In genomic region chr19:40444181-40445005, GRCh38 we compare ENCODE assay signal across 8 cellular contexts. TPM values are rescaled to one million over a fixed set of nuclear protein-coding genes. Genes with fewer than 3 reads are reported as not detected.
DNase-seq lines count a peak whose midpoint lies in the region; ATAC-seq and TF ChIP-seq lines count a peak whose summit lies in the region.

SERTAD3 (minus strand) TSS chr19:40444335; CDS start chr19:40442080, 2,255 bp downstream.

- peak; percentile 41 for TF ChIP-seq CTCF in GM12873 (IDR thresholded peaks at IDR 0.05; ENCODE audit: insufficient read depth, low read depth, low read length, missing control alignments)
- peak; percentile 17 for TF ChIP-seq CTCF in SU-DHL-6 (IDR thresholded peaks at IDR 0.05; ENCODE audit: insufficient read depth, low read length, poor library complexity, severe bottlenecking)
- TF ChIP-seq CTCF in transverse colon (IDR thresholded peaks at IDR 0.05), result peak in 2 of 5 experiments; percentile 12 to 14

- H3K4me1 ChIP-seq in transverse colon, result peaks cover 9 to 41% (median 24%) of the 10 kb centered on the region in 4 donors

- H3K36me3 ChIP-seq in SU-DHL-6 (ENCODE audit: low read length), result no peaks in the 10 kb centered on the region
- H3K36me3 ChIP-seq in transverse colon, result peaks cover 0 to 21% (median 9%) of the 10 kb centered on the region in 4 donors

- H3K9me2 ChIP-seq in SU-DHL-6 (replicated peaks; ENCODE audit: insufficient read depth, low read length), result no peaks in the 10 kb centered on the region

- intact Hi-C loops in Right ventricle myocardium superior (cut with DNase I) (loop anchor here (10.0 kb wide), 1 partner anchor 100 kb away; the partner anchor contains the start of genes C19orf47 and PLD3), transverse colon (cut with DNase I; ENCODE audit: low total_unique reads) (no loop called here)

- H3K9me3 ChIP-seq in SU-DHL-6 (ENCODE audit: insufficient read depth, low read length) (no peaks in the 10 kb centered on the region), transverse colon (no peaks in the 10 kb centered on the region)

- peaks cover 10% of the 10 kb centered on the region for H3K79me2 ChIP-seq in SU-DHL-6 (ENCODE audit: insufficient read depth, low read length)

- peak within 1 kb of the TSS; percentile 88 for H3K4me2 ChIP-seq in SU-DHL-6 (ENCODE audit: low read depth, low read length, poor library complexity, severe bottlenecking)

- 0 to 3% methylated on average over 3 to 38 of the region's 74 CpGs for WGBS in transverse colon (ENCODE audit: low coverage in 1 of 2), 2 donors

- no peaks in the 10 kb centered on the region for H4K20me1 ChIP-seq in SU-DHL-6 (ENCODE audit: low read depth, low read length)

- in situ Hi-C loops in transverse colon (cut with MboI; ENCODE audit: low pct_ligation_motif_present in 1 of 4, low pct_unique_long_range_greater_than_20kb in 1 of 4, low sequenced_read_pairs in 3 of 4), result no loop called here

- no peaks in the 10 kb centered on the region for H3K27me3 ChIP-seq in SU-DHL-6 (ENCODE audit: low read length)
- no peaks in the 10 kb centered on the region for H3K27me3 ChIP-seq in transverse colon

- ATAC-seq in HG02759 (IDR thresholded peaks at IDR 0.05; ENCODE audit: unreplicated experiment) (peak; percentile 76), Right ventricle myocardium superior (ENCODE audit: poor library complexity) (peak; percentile 89)

- peak within 1 kb of the TSS; percentile 81 for H3K9ac ChIP-seq in SU-DHL-6 (ENCODE audit: low read length)

- peak within 1 kb of the TSS; percentile 98 for H2AFZ ChIP-seq in SU-DHL-6 (ENCODE audit: low read depth, low read length, severe bottlenecking)

- H3K27ac ChIP-seq in SU-DHL-6 (ENCODE audit: low read depth, low read length), result peak within 1 kb of the TSS; percentile 82
- H3K27ac ChIP-seq in transverse colon, result peak within 1 kb of the TSS; percentile 95 to 99 (median 98)

- peak; percentile 99 for TF ChIP-seq POLR2A in transverse colon (IDR thresholded peaks at IDR 0.05)

- peak within 1 kb of the TSS; percentile 85 for H3K4me3 ChIP-seq in SU-DHL-6 (ENCODE audit: insufficient read depth, low read length, poor library complexity, severe bottlenecking)
- H3K4me3 ChIP-seq in transverse colon, result peak within 1 kb of the TSS; percentile 64 to 98 (median 70)

- peak; percentile 98 to 99 (median 98) for DNase-seq in NCI-H1417 (lab: John Stamatoyannopoulos, UW)
- DNase-seq in activated naive CD8-positive, alpha-beta T cell treated with anti-CD3 and anti-CD28 coated beads, Interleukin-2, amount 50 U/mL, for 16 hours (ENCODE audit: low read depth, low spot score), result peak; percentile 96
- DNase-seq in Right ventricle myocardium superior, result peak; percentile 99
- DNase-seq in pons (ENCODE audit: low spot score), result peak; percentile 95
- DNase-seq in transverse colon, result peak; percentile 99

- H3F3A ChIP-seq in SU-DHL-6 (ENCODE audit: insufficient read depth), result peaks cover 5% of the 10 kb centered on the region

- TF ChIP-seq EP300 in transverse colon (IDR thresholded peaks at IDR 0.05; ENCODE audit: low read depth), result peak; percentile 20

RNA-seq across cellular contexts. Expression of gene SERTAD3, which starts in this region (rescaled TPM):
- 22.7 TPM for total RNA-seq in Right ventricle myocardium superior
- 10 to 100 TPM; 14.1 to 31.0 (median 22.2) TPM for total RNA-seq in transverse colon

Comparison
In these comparisons a context has a peak if more than half of its experiments do, and no peak if none do; other contexts are left out.
1. Peak in every context shown above with its lines: DNase-seq, ATAC-seq, H3K4me3 ChIP-seq and H3K27ac ChIP-seq.